In genomic region chrX:74133156-74133796, GRCh38 we compare ENCODE assay signal across 8 cellular contexts.
DNase-seq lines count a peak whose midpoint lies in the region; ATAC-seq, FAIRE-seq and TF ChIP-seq lines count a peak whose summit lies in the region.

No MANE protein-coding gene starts in this region.

- peak; percentile 92 for TF ChIP-seq CTCF in neural crest cell (conservative IDR thresholded peaks at IDR 0.05)

- no peak overlapping the region for H3K27ac Mint-ChIP-seq in activated CD4-positive, alpha-beta T cell treated with anti-CD3 and anti-CD28 coated beads, Interleukin-2, amount 10 ng/mL, durations not matched to agents 7 days and 5 days
- H3K27ac Mint-ChIP-seq in T-helper 17 cell (no peak overlapping the region), neural crest cell (ENCODE audit: unreplicated experiment) (no peak overlapping the region)

- H3K9me3 Mint-ChIP-seq in activated CD4-positive, alpha-beta T cell treated with anti-CD3 and anti-CD28 coated beads, Interleukin-2, amount 10 ng/mL, durations not matched to agents 7 days and 5 days, result no peaks in the 10 kb centered on the region
- no peaks in the 10 kb centered on the region for H3K9me3 Mint-ChIP-seq in neural crest cell

- H3K27me3 ChIP-seq in MG63, result no peaks in the 10 kb centered on the region

- FAIRE-seq in H54 (lab: Jason Lieb, UNC), result peak; percentile 71

- no peaks in the 10 kb centered on the region for H3K9me3 ChIP-seq in T-helper 17 cell (ENCODE audit: control insufficient read depth, low read length, poor library complexity, severe bottlenecking)
- no peaks in the 10 kb centered on the region for H3K9me3 ChIP-seq in MG63

- TF ChIP-seq POLR2A in H54 (IDR thresholded peaks at IDR 0.05; ENCODE audit: low read depth, low read length), result no peak

- no peaks in the 10 kb centered on the region for H3K36me3 Mint-ChIP-seq in activated CD4-positive, alpha-beta T cell treated with anti-CD3 and anti-CD28 coated beads, Interleukin-2, amount 10 ng/mL, durations not matched to agents 7 days and 5 days (ENCODE audit: low read depth)
- H3K36me3 Mint-ChIP-seq in T-helper 17 cell (ENCODE audit: low read depth), result no peaks in the 10 kb centered on the region
- H3K36me3 Mint-ChIP-seq in neural crest cell (ENCODE audit: low read depth), result peaks cover under 1% of the 10 kb centered on the region

- peak; percentile 34 for DNase-seq in activated CD4-positive, alpha-beta T cell treated with anti-CD3 and anti-CD28 coated beads, Interleukin-2, amount 10 ng/mL, durations not matched to agents 7 days and 5 days
- no peak for DNase-seq in activated CD4-positive, alpha-beta T cell treated with anti-CD3 and anti-CD28 coated beads, Interleukin-2, amount 50 U/mL, for 4 hours
- DNase-seq in H54 (ENCODE audit: insufficient read length, low spot score), result peak; percentile 16
- peak; percentile 2 for DNase-seq in NCI-H1417 treated with DMSO at 0.1 percent for 48 hours (lab: John Stamatoyannopoulos, UW)
- DNase-seq in T-helper 17 cell, result peak in 1 of 3 donors; percentile 4
- DNase-seq in fibroblast of peridontal ligament (ENCODE audit: extremely low read depth), result peak; percentile 78
- peak; percentile 26 for DNase-seq in neural crest cell (ENCODE audit: low read depth, low spot score)
- DNase-seq in MG63, result no peak

- CTCF ChIA-PET in activated CD4-positive, alpha-beta T cell treated with anti-CD3 and anti-CD28 coated beads, Interleukin-2, amount 10 ng/mL, durations not matched to agents 7 days and 5 days (lab: Charles Lee), result interaction anchor here (0.7 to 1.0 kb wide), 3 partner anchors 29 to 214 kb away, joined by 3 read pairs; no protein-coding TSS in a partner anchor

- H3K4me3 Mint-ChIP-seq in activated CD4-positive, alpha-beta T cell treated with anti-CD3 and anti-CD28 coated beads, Interleukin-2, amount 10 ng/mL, durations not matched to agents 7 days and 5 days, result no peak overlapping the region
- H3K4me3 Mint-ChIP-seq in T-helper 17 cell (no peak overlapping the region), neural crest cell (no peak overlapping the region)

- H3K27me3 Mint-ChIP-seq in activated CD4-positive, alpha-beta T cell treated with anti-CD3 and anti-CD28 coated beads, Interleukin-2, amount 10 ng/mL, durations not matched to agents 7 days and 5 days, result no peaks in the 10 kb centered on the region
- no peaks in the 10 kb centered on the region for H3K27me3 Mint-ChIP-seq in T-helper 17 cell
- no peaks in the 10 kb centered on the region for H3K27me3 Mint-ChIP-seq in neural crest cell (ENCODE audit: low read depth)

- POLR2A ChIA-PET in activated CD4-positive, alpha-beta T cell treated with anti-CD3 and anti-CD28 coated beads, Interleukin-2, amount 10 ng/mL, durations not matched to agents 7 days and 5 days (lab: Charles Lee), result no interaction called here

- H3K4me3 ChIP-seq in MG63, result no peak overlapping the region

- no peaks in the 10 kb centered on the region for H3K36me3 ChIP-seq in MG63

- ATAC-seq in T-helper 17 cell, result peak; percentile 53

- H3K4me1 Mint-ChIP-seq in activated CD4-positive, alpha-beta T cell treated with anti-CD3 and anti-CD28 coated beads, Interleukin-2, amount 10 ng/mL, durations not matched to agents 7 days and 5 days, result no peaks in the 10 kb centered on the region
- peaks cover 2% of the 10 kb centered on the region for H3K4me1 Mint-ChIP-seq in T-helper 17 cell
- H3K4me1 Mint-ChIP-seq in neural crest cell, result no peaks in the 10 kb centered on the region

Comparison
In these comparisons a context has a peak if more than half of its experiments do, and no peak if none do; other contexts are left out.
1. DNase-seq: peak in activated CD4-positive, alpha-beta T cell treated with anti-CD3 and anti-CD28 coated beads, Interleukin-2, amount 10 ng/mL, durations not matched to agents 7 days and 5 days (single experiment), H54 (single experiment), NCI-H1417 treated with DMSO at 0.1 percent for 48 hours (single experiment), fibroblast of peridontal ligament (single experiment) and neural crest cell (single experiment); none in activated CD4-positive, alpha-beta T cell treated with anti-CD3 and anti-CD28 coated beads, Interleukin-2, amount 50 U/mL, for 4 hours (0 of 2) and MG63 (single experiment).